Comparison of ENCODE assay signal across 8 cellular contexts in the genomic region with DNA sequence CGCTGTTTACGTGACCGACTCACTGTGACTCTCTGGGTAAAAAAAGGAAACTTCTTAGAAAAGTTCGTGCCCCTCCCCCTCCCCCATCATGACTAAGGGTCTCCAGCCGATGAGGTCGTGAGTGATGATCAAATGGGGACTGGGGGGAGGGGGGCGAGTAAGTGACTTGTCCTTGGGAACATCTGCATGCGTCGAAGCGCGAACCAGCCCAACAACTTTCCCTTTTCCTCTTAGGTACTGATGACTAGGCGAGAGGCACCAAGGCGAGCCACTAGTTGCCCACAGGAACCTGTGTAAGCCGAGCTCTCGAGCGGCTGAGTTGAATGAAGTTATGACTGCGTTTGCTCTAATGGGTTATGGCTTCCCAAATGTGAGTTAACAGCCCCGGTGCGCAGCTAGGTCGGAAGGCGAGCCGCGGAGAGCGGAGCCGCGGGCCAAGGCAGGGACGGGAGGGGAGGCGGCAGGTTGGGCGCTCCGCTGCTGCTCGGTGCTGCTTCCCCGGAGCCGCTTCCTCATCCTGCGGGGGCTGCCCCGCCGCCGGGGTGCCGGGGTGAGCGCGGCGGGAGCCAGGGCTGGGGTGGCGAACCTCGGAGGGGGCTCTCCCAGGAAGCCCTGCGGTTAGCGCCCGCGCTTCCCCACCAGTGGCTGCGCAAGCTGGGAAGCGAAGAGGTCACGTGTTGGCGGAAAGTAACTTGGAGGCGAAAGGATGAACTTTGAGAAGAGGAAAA. TPM values are rescaled to one million over a fixed set of nuclear protein-coding genes. Genes with fewer than 3 reads are reported as not detected.
DNase-seq lines count a peak whose midpoint lies in the region; ATAC-seq and TF ChIP-seq lines count a peak whose summit lies in the region.

No MANE protein-coding gene starts in this region.

- TF ChIP-seq CTCF in RWPE1 (conservative IDR thresholded peaks at IDR 0.05; ENCODE audit: low read depth) (no peak), fibroblast of the aortic adventitia (IDR thresholded peaks at IDR 0.05; ENCODE audit: insufficient read depth, low read length) (no peak)

- no peak for ATAC-seq in natural killer cell treated with Interleukin-12 subunit alpha and Interleukin-12 subunit beta and Interleukin-15 and Interleukin-18, amount 100 ng/mL, for 72 hours
- ATAC-seq in HG03460 (IDR thresholded peaks at IDR 0.05; ENCODE audit: unreplicated experiment) = no peak

- peaks cover 0 to 4% of the 10 kb centered on the region in 2 donors for H3K4me1 Mint-ChIP-seq in natural killer cell treated with Interleukin-12 subunit alpha and Interleukin-12 subunit beta and Interleukin-15 and Interleukin-18, amount 100 ng/mL, for 72 hours (ENCODE audit: low read depth in 2 of 2)

- H3K4me3 Mint-ChIP-seq in natural killer cell treated with Interleukin-12 subunit alpha and Interleukin-12 subunit beta and Interleukin-15 and Interleukin-18, amount 100 ng/mL, for 72 hours = no peak overlapping the region

- H3K27ac Mint-ChIP-seq in natural killer cell treated with Interleukin-12 subunit alpha and Interleukin-12 subunit beta and Interleukin-15 and Interleukin-18, amount 100 ng/mL, for 72 hours = no peak overlapping the region

- DNase-seq in stimulated activated CD4-positive, alpha-beta T cell treated with anti-CD3 and anti-CD28 coated beads, Interleukin-15, amount 100 ng/mL, for 24 hours = peak; percentile 28
- no peak for DNase-seq in stimulated activated CD4-positive, alpha-beta T cell treated with anti-CD3 and anti-CD28 coated beads, Interleukin-4, amount 100 ng/mL, for 24 hours
- DNase-seq in RWPE1 (ENCODE audit: low spot score) (peak; percentile 32), fibroblast of the aortic adventitia (ENCODE audit: low read depth) (peak; percentile 32), skeletal muscle cell (ENCODE audit: low read depth) (no peak), occipital lobe (lab: John Stamatoyannopoulos, UW) (no peak)
- DNase-seq in natural killer cell treated with Interleukin-12 subunit alpha and Interleukin-12 subunit beta and Interleukin-15 and Interleukin-18, amount 100 ng/mL, for 72 hours (ENCODE audit: low spot score) = no peak

- H3K36me3 Mint-ChIP-seq in natural killer cell treated with Interleukin-12 subunit alpha and Interleukin-12 subunit beta and Interleukin-15 and Interleukin-18, amount 100 ng/mL, for 72 hours = peaks cover 23% of the 10 kb centered on the region

- H3K27ac ChIP-seq in RWPE1 = no peak overlapping the region

- CTCF ChIA-PET in RWPE1 (lab: Yijun Ruan, JAX) = interaction anchor here (0.6 to 0.7 kb wide), 4 partner anchors 96 to 321 kb away, joined by 3 to 9 read pairs (median 3); no protein-coding TSS in a partner anchor

- POLR2A ChIA-PET in RWPE1 (lab: Yijun Ruan, JAX; ENCODE audit: low non-redundant PET) = no interaction called here

- H3K4me3 ChIP-seq in fibroblast of the aortic adventitia (ENCODE audit: low read depth, low read length) (peak overlapping the region; percentile 69), skeletal muscle cell (ENCODE audit: low read depth, low read length) (peak overlapping the region; percentile 62)

- peaks cover 16% of the 10 kb centered on the region for H3K9me3 Mint-ChIP-seq in natural killer cell treated with Interleukin-12 subunit alpha and Interleukin-12 subunit beta and Interleukin-15 and Interleukin-18, amount 100 ng/mL, for 72 hours

- H3K27me3 Mint-ChIP-seq in natural killer cell treated with Interleukin-12 subunit alpha and Interleukin-12 subunit beta and Interleukin-15 and Interleukin-18, amount 100 ng/mL, for 72 hours = peaks cover 33 to 46% of the 10 kb centered on the region in 2 donors

RNA-seq across cellular contexts. Expression of a gene that starts 22.0 kb away (rescaled TPM):
- total RNA-seq in fibroblast of the aortic adventitia (ENCODE audit: low replicate concordance) (2.0 and 8.1 TPM in 2 replicates), occipital lobe (0.78 TPM)
- not detected for total RNA-seq in natural killer cell treated with Interleukin-12 subunit alpha and Interleukin-12 subunit beta and Interleukin-15 and Interleukin-18, amount 100 ng/mL, for 72 hours

Comparison
In these comparisons a context has a peak if more than half of its experiments do, and no peak if none do; other contexts are left out.
1. DNase-seq: peak in stimulated activated CD4-positive, alpha-beta T cell treated with anti-CD3 and anti-CD28 coated beads, Interleukin-15, amount 100 ng/mL, for 24 hours (single experiment), RWPE1 (single experiment) and fibroblast of the aortic adventitia (single experiment); none in stimulated activated CD4-positive, alpha-beta T cell treated with anti-CD3 and anti-CD28 coated beads, Interleukin-4, amount 100 ng/mL, for 24 hours (single experiment), skeletal muscle cell (single experiment), natural killer cell treated with Interleukin-12 subunit alpha and Interleukin-12 subunit beta and Interleukin-15 and Interleukin-18, amount 100 ng/mL, for 72 hours (single experiment) and occipital lobe (single experiment).